Comparison of ENCODE assay signal across 19 cellular contexts in genomic region chr16:50497592-50497991, GRCh38. TPM values are rescaled to one million over a fixed set of nuclear protein-coding genes. Genes with fewer than 3 reads are reported as not detected.
A peak's percentile ranks its signal among the peaks of the same experiment; 100 is the strongest.
DNase-seq lines count a peak whose midpoint lies in the region; ATAC-seq and TF ChIP-seq lines count a peak whose summit lies in the region.
"Had no signal": no experiment of that assay in that cellular context is flagged by ENCODE, and none has a peak within 500 bp of the region (broad histone marks: within the 10 kb centered on the region; RNA-seq: fewer than 3 reads in every experiment).

No MANE protein-coding gene starts in this region.

- 90% methylated on average over 3 of the region's 3 CpGs for WGBS in hepatocyte (ENCODE audit: low lambda C conversion rate, missing lambda C conversion rate)

- H3K36me3 ChIP-seq in hepatocyte (replicated peaks; ENCODE audit: insufficient read depth, low read depth) = no peaks in the 10 kb centered on the region
- H3K36me3 ChIP-seq: adrenal gland; BLaER1 treated with 17β-estradiol and CSF1 and Interleukin-3, amounts not matched to agents 10 nM and 100 nM; colonic mucosa; heart left ventricle; suprapubic skin had no signal

- no peaks in the 10 kb centered on the region for H3K9me3 ChIP-seq in hepatocyte (ENCODE audit: low read depth)
- H3K9me3 ChIP-seq: adrenal gland, colonic mucosa, suprapubic skin had no signal

- TF ChIP-seq CTCF in HFFc6 (IDR thresholded peaks at IDR 0.05) = no peak
- no peak for TF ChIP-seq CTCF in hepatocyte (IDR thresholded peaks at IDR 0.05; ENCODE audit: poor library complexity)

- no peak overlapping the region for H3K4me3 ChIP-seq in hepatocyte
- H3K4me3 ChIP-seq: adrenal gland; BLaER1 treated with 17β-estradiol and CSF1 and Interleukin-3, amounts not matched to agents 10 nM and 100 nM; colonic mucosa; heart left ventricle; suprapubic skin had no signal

- no peak overlapping the region for H3K27ac ChIP-seq in hepatocyte
- H3K27ac ChIP-seq: adrenal gland; BLaER1 treated with 17β-estradiol and CSF1 and Interleukin-3, amounts not matched to agents 10 nM and 100 nM; colonic mucosa; suprapubic skin had no signal

- no peaks in the 10 kb centered on the region; the same call in none of the 2 replicates for H3K27me3 Mint-ChIP-seq in HFFc6 (ENCODE audit: insufficient read depth)

- H3K9me2 ChIP-seq in hepatocyte (replicated peaks; ENCODE audit: insufficient read depth) = no peaks in the 10 kb centered on the region

- peaks cover 17% of the 10 kb centered on the region for H3K4me1 Mint-ChIP-seq in HFFc6 (ENCODE audit: low read depth)

- H3K27ac Mint-ChIP-seq in HFFc6 = no peak overlapping the region
- H3K27ac Mint-ChIP-seq: activated T-helper 2 cell treated with anti-CD3 and anti-CD28 coated beads, Interferon-gamma antibody, Interleukin-2, Interleukin-4, amounts not matched to agents 10 μg/mL and 5 μg/mL and 100 μg/mL, durations not matched to agents 14 hours and 24 hours and 36 hours had no signal

- H3K4me3 Mint-ChIP-seq in HFFc6 = no peak overlapping the region

- no peaks in the 10 kb centered on the region for H3K9me3 Mint-ChIP-seq in HFFc6
- H3K9me3 Mint-ChIP-seq: activated T-helper 2 cell treated with anti-CD3 and anti-CD28 coated beads, Interferon-gamma antibody, Interleukin-2, Interleukin-4, amounts not matched to agents 10 μg/mL and 5 μg/mL and 100 μg/mL, durations not matched to agents 14 hours and 24 hours and 36 hours had no signal

- H3K36me3 Mint-ChIP-seq in HFFc6 (ENCODE audit: low read depth) = no peaks in the 10 kb centered on the region

- H3K4me2 ChIP-seq in hepatocyte = no peak overlapping the region
- H3K4me2 ChIP-seq: BLaER1 treated with 17β-estradiol and CSF1 and Interleukin-3, amounts not matched to agents 10 nM and 100 nM had no signal

- H2AFZ ChIP-seq in hepatocyte = no peak overlapping the region

- no peaks in the 10 kb centered on the region for H3K4me1 ChIP-seq in hepatocyte (ENCODE audit: insufficient read depth)
- H3K4me1 ChIP-seq: adrenal gland, colonic mucosa, heart left ventricle, suprapubic skin had no signal

- ATAC-seq in stimulated activated naive CD8-positive, alpha-beta T cell treated with anti-CD3 and anti-CD28 coated beads, Interleukin-15, Interleukin-2, amounts not matched to agents 100 U/mL and 50 U/mL, for 24 hours = no peak
- ATAC-seq: heart left ventricle, Panc1, right cardiac atrium had no signal

- no peaks in the 10 kb centered on the region for H3K27me3 ChIP-seq in hepatocyte
- H3K27me3 ChIP-seq: adrenal gland; BLaER1 treated with 17β-estradiol and CSF1 and Interleukin-3, amounts not matched to agents 10 nM and 100 nM; colonic mucosa; suprapubic skin had no signal

- H4K20me1 ChIP-seq in hepatocyte (ENCODE audit: insufficient read depth, poor library complexity, severe bottlenecking) = no peaks in the 10 kb centered on the region
- H4K20me1 ChIP-seq: BLaER1 treated with 17β-estradiol and CSF1 and Interleukin-3, amounts not matched to agents 10 nM and 100 nM had no signal

- peak; percentile 44 for DNase-seq in AG20443 (ENCODE audit: low spot score)
- DNase-seq in HFFc6 = peak; percentile 49
- DNase-seq in astrocyte of the hippocampus (ENCODE audit: low read depth, low spot score) = peak; percentile 28
- peak; percentile 29 for DNase-seq in kidney tubule cell (ENCODE audit: low spot score)
- DNase-seq in activated CD4-positive, alpha-beta T cell treated with anti-CD3 and anti-CD28 coated beads, Interleukin-2, amount 50 U/mL, for 4 hours = no peak
- no peak for DNase-seq in stimulated activated naive CD8-positive, alpha-beta T cell treated with anti-CD3 and anti-CD28 coated beads, Interleukin-15, Interleukin-2, amounts not matched to agents 100 U/mL and 50 U/mL, for 24 hours
- no peak for DNase-seq in hepatocyte (ENCODE audit: low spot score)
- no peak for DNase-seq in germinal center (ENCODE audit: low spot score)
- DNase-seq: colonic mucosa; heart left ventricle; kidney glomerular epithelial cell; right cardiac atrium; stimulated activated CD4-positive, alpha-beta T cell treated with anti-CD3 and anti-CD28 coated beads, Interleukin-4, amount 100 ng/mL, for 24 hours; stimulated activated CD8-positive, alpha-beta memory T cell treated with anti-CD3 and anti-CD28 coated beads, Interleukin-4, amount 100 ng/mL, for 48 hours had no signal

- no peaks in the 10 kb centered on the region for H3K79me2 ChIP-seq in hepatocyte

RNA-seq across cellular contexts. Expression of gene NKD1, which starts 50.6 kb away (rescaled TPM):
- total RNA-seq in HFFc6 (2021; fragmentation: NEBNext Ultra II Directional; extraction: Animal tissue kit (Norgen Biotek cat#: 25700)) = not detected
- total RNA-seq in hepatocyte = 4.1 and 5.9 TPM in 2 replicates
- 23.0 and 26.3 TPM in 2 replicates for polyA plus RNA-seq in hepatocyte

Comparison
In these comparisons a context has a peak if more than half of its experiments do, and no peak if none do; other contexts are left out.
1. DNase-seq: peak in AG20443 (single experiment), HFFc6 (single experiment), astrocyte of the hippocampus (single experiment) and kidney tubule cell (single experiment); none in activated CD4-positive, alpha-beta T cell treated with anti-CD3 and anti-CD28 coated beads, Interleukin-2, amount 50 U/mL, for 4 hours (0 of 2), stimulated activated naive CD8-positive, alpha-beta T cell treated with anti-CD3 and anti-CD28 coated beads, Interleukin-15, Interleukin-2, amounts not matched to agents 100 U/mL and 50 U/mL, for 24 hours (single experiment), hepatocyte (single experiment) and germinal center (single experiment).